ENCODE assay signal across 13 cellular contexts in the genomic region with DNA sequence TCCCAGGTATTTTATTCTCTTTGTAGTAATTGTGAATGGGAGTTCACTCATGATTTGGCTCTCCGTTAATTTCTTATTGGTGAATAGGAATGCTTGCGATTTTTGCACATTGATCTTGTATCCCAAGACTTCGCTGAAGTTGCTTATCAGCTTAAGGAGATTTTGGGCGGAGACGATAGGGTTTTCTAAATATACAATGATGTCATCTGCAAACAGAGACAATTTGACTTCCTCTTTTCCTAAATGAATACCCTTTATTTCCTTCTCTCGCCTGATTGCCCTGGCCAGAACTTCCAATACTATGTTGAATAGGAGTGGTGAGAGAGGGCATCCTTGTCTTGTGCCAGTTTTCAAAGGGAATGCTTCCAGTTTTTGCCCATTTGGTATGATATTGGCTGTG. TPM values are rescaled to one million over a fixed set of nuclear protein-coding genes. Genes with fewer than 3 reads are reported as not detected.
"Had no signal": no experiment of that assay in that cellular context is flagged by ENCODE, and none has a peak within 500 bp of the region (broad histone marks: within the 10 kb centered on the region; RNA-seq: fewer than 3 reads in every experiment).

No MANE protein-coding gene starts in this region.

RNA-seq across cellular contexts. Expression of a gene that starts 51.9 kb away (rescaled TPM):
- total RNA-seq: activated B cell treated with CpG ODN at 0.5 μM for 24 hours; activated CD4-positive, alpha-beta memory T cell treated with anti-CD3 and anti-CD28 coated beads for 36 hours; activated CD4-positive, alpha-beta memory T cell treated with anti-CD3 and anti-CD28 coated beads, Interleukin-2, amount 10 ng/mL, durations not matched to agents 7 days and 5 days; activated CD4-positive, alpha-beta T cell treated with anti-CD3 and anti-CD28 coated beads for 36 hours; activated CD4-positive, alpha-beta T cell treated with anti-CD3 and anti-CD28 coated beads, Interleukin-2, amount 10 ng/mL, durations not matched to agents 24 days and 14 days; activated CD4-positive, alpha-beta T cell treated with anti-CD3 and anti-CD28 coated beads, Interleukin-2, amount 10 ng/mL, durations not matched to agents 7 days and 5 days; activated CD8-positive, alpha-beta memory T cell treated with anti-CD3 and anti-CD28 coated beads for 36 hours; activated CD8-positive, alpha-beta memory T cell treated with anti-CD3 and anti-CD28 coated beads, Interleukin-2, amount 10 ng/mL, durations not matched to agents 7 days and 5 days; activated CD8-positive, alpha-beta T cell treated with anti-CD3 and anti-CD28 coated beads for 36 hours; activated CD8-positive, alpha-beta T cell treated with anti-CD3 and anti-CD28 coated beads, Interleukin-2, amount 10 ng/mL, durations not matched to agents 7 days and 5 days; T-helper 1 cell treated with Interleukin-12 subunit alpha and Interleukin-12 subunit beta and Interleukin-4 antibody, amounts not matched to agents 30 ng/mL and 1 ng/mL, for 36 hours; T-helper 17 cell; T-helper 2 cell treated with Interferon-gamma antibody and Interleukin-4, amounts not matched to agents 100 ng/mL and 5 ng/mL, for 36 hours had no signal
